In genomic region chr3:175511219-175511780, GRCh38 we compare ENCODE assay signal across 27 cellular contexts.
"Had no signal": no experiment of that assay in that cellular context is flagged by ENCODE, and none has a peak within 500 bp of the region (broad histone marks: within the 10 kb centered on the region; RNA-seq: fewer than 3 reads in every experiment).

No MANE protein-coding gene starts in this region.

- H3K4me3 ChIP-seq: left lung, lower lobe of right lung, pancreas, psoas muscle, right atrium auricular region, skin epidermis, spleen, suprapubic skin, thoracic aorta, tibial artery, upper lobe of right lung had no signal

- H3K36me3 ChIP-seq: left lung, lower lobe of right lung, pancreas, right atrium auricular region, spleen, suprapubic skin, thoracic aorta, tibial artery, upper lobe of right lung had no signal

- H3K9me3 ChIP-seq: lower lobe of right lung, pancreas, psoas muscle, right atrium auricular region, suprapubic skin, thoracic aorta, tibial artery, upper lobe of right lung had no signal

- H3K4me1 ChIP-seq: left lung, lower lobe of right lung, pancreas, psoas muscle, right atrium auricular region, spleen, suprapubic skin, tibial artery, upper lobe of right lung had no signal

- H3K27me3 ChIP-seq: left lung, pancreas, right atrium auricular region, spleen, suprapubic skin, tibial artery, upper lobe of right lung had no signal

- DNase-seq: hypothalamus; immature natural killer cell; kidney; left colon; left lung; lower lobe of right lung; mammary epithelial cell; mesenchymal stem cell; naive thymus-derived CD8-positive, alpha-beta T cell; nucleus accumbens; pancreas; posterior cingulate gyrus; psoas muscle; spleen; stimulated activated CD4-positive, alpha-beta T cell treated with anti-CD3 and anti-CD28 coated beads, Interleukin-4, amount 100 ng/mL, for 24 hours; stimulated activated naive CD4-positive, alpha-beta T cell; tibial artery; trophoblast cell; upper lobe of right lung had no signal

- H3K27ac ChIP-seq: left lung, lower lobe of right lung, pancreas, psoas muscle, right atrium auricular region, skin epidermis, spleen, suprapubic skin, thoracic aorta, tibial artery, upper lobe of right lung had no signal

- ATAC-seq: left colon; left lung; lower lobe of right lung; naive thymus-derived CD8-positive, alpha-beta T cell; pancreas; psoas muscle; sciatic nerve; stimulated activated effector memory CD8-positive, alpha-beta T cell treated with anti-CD3 and anti-CD28 coated beads, Interleukin-12 subunit alpha, Interleukin-12 subunit beta, amount 100 ng/mL, for 72 hours; upper lobe of right lung had no signal

- FAIRE-seq: islet of Langerhans, kidney, pancreas, urothelium cell line had no signal
